ENCODE assay signal across 19 cellular contexts in genomic region chr3:101966202-101966722, GRCh38.
"Had no signal": no experiment of that assay in that cellular context is flagged by ENCODE, and none has a peak within 500 bp of the region (broad histone marks: within the 10 kb centered on the region; RNA-seq: fewer than 3 reads in every experiment).

No MANE protein-coding gene starts in this region.

- DNase-seq: activated CD4-positive, alpha-beta T cell treated with anti-CD3 and anti-CD28 coated beads, Interleukin-2, amount 10 ng/mL, durations not matched to agents 24 days and 14 days; activated CD4-positive, CD25-positive, alpha-beta regulatory T cell; activated CD8-positive, alpha-beta memory T cell treated with anti-CD3 and anti-CD28 coated beads, Interleukin-2, amount 50 U/mL, for 4 hours; activated CD8-positive, alpha-beta T cell treated with anti-CD3 and anti-CD28 coated beads, Interleukin-2, amount 10 ng/mL, durations not matched to agents 7 days and 5 days; activated effector memory CD4-positive, alpha-beta T cell treated with anti-CD3 and anti-CD28 coated beads, Interleukin-2, amount 50 U/mL, for 16 hours; activated T-cell treated with anti-CD3 and anti-CD28 coated beads, Interleukin-2, amount 50 U/mL, for 48 hours; caudate nucleus; foreskin keratinocyte; left ventricle myocardium superior; mesenchymal stem cell; nephron progenitor cell; occipital lobe; small intestine; stimulated activated CD4-positive, alpha-beta T cell treated with anti-CD3 and anti-CD28 coated beads, Interleukin-4, amount 100 ng/mL, for 24 hours; stimulated activated naive CD4-positive, alpha-beta T cell; tibial artery; uterus had no signal

- ATAC-seq: activated CD8-positive, alpha-beta T cell treated with anti-CD3 and anti-CD28 coated beads, Interleukin-2, amount 10 ng/mL, durations not matched to agents 7 days and 5 days; esophagus mucosa; foreskin keratinocyte; left ventricle myocardium superior had no signal

- H3K4me3 ChIP-seq: right atrium auricular region, tibial artery, uterus had no signal
